Comparison of ENCODE assay signal across 9 cellular contexts in genomic region chr3:100603449-100603848, GRCh38. TPM values are rescaled to one million over a fixed set of nuclear protein-coding genes. Genes with fewer than 3 reads are reported as not detected.
DNase-seq lines count a peak whose midpoint lies in the region; ATAC-seq, FAIRE-seq and TF ChIP-seq lines count a peak whose summit lies in the region.
"Had no signal": no experiment of that assay in that cellular context is flagged by ENCODE, and none has a peak within 500 bp of the region (broad histone marks: within the 10 kb centered on the region; RNA-seq: fewer than 3 reads in every experiment).

No MANE protein-coding gene starts in this region.

- H3K27ac ChIP-seq in ascending aorta (no peak overlapping the region), HepG2 (ENCODE audit: extremely low read length, insufficient read depth, low read length) (no peak overlapping the region), thyroid gland (no peak overlapping the region)

- FAIRE-seq in HepG2 (lab: Jason Lieb, UNC): peak; percentile 71
- FAIRE-seq: islet of Langerhans had no signal

- peak overlapping the region; percentile 73 to 79 for H3K4me3 Mint-ChIP-seq in activated T-cell treated with anti-CD3 and anti-CD28 coated beads, Interleukin-2, amount 50 U/mL, for 72 hours

- H2AFZ ChIP-seq in HepG2 (ENCODE audit: low read length): peak overlapping the region; percentile 3

- peaks cover 0 to 4% of the 10 kb centered on the region in 2 donors for H3K36me3 Mint-ChIP-seq in activated T-cell treated with anti-CD3 and anti-CD28 coated beads, Interleukin-2, amount 50 U/mL, for 72 hours (ENCODE audit: insufficient read depth in 2 of 2)

- peaks cover 3 to 6% of the 10 kb centered on the region in 2 donors for H3K9me3 Mint-ChIP-seq in activated T-cell treated with anti-CD3 and anti-CD28 coated beads, Interleukin-2, amount 50 U/mL, for 72 hours

- CTCF ChIA-PET in HepG2 (lab: Yijun Ruan, JAX; ENCODE audit: low intra/inter-chr PET ratio, low total read pairs): no interaction called here

- no peak overlapping the region for H3K4me3 ChIP-seq in H7 (ENCODE audit: insufficient read depth, low read depth, low read length)
- H3K4me3 ChIP-seq in ascending aorta: peak overlapping the region in 1 of 2 donors; percentile 12
- peak overlapping the region in 1 of 3 experiments; percentile 17; a peak in 2 of 6 replicates for H3K4me3 ChIP-seq in HepG2 (replicated peaks in 1 of 3; ENCODE audit: insufficient read depth in 1 of 3, low read depth in 2 of 3, low read length in 3 of 3)
- H3K4me3 ChIP-seq in thyroid gland (replicated peaks in 1 of 3): no peak overlapping the region

- no TSS peak for BruUV-seq in HepG2 (replicated peaks; lab: Mats Ljungman, UMichigan)

- TF ChIP-seq EP300 in HepG2 (IDR thresholded peaks at IDR 0.05; ENCODE audit: low read depth in 2 of 2, low read length in 2 of 2): no peak
- TF ChIP-seq EP300 in HepG2 (CRISPR knock-in tag; IDR thresholded peaks at IDR 0.05; ENCODE audit: borderline replicate concordance): no peak

- POLR2A ChIA-PET in HepG2 (lab: Yijun Ruan, JAX): interaction anchor here (2.0 kb wide), 1 partner anchor 11 kb away, joined by 6 read pairs; no protein-coding TSS in a partner anchor

- H3K9me3 ChIP-seq in ascending aorta (no peaks in the 10 kb centered on the region), HepG2 (ENCODE audit: low read length) (no peaks in the 10 kb centered on the region), thyroid gland (no peaks in the 10 kb centered on the region)

- TF ChIP-seq CTCF in ascending aorta (IDR thresholded peaks at IDR 0.05): peak in 2 of 3 experiments; percentile 9 to 26
- TF ChIP-seq CTCF in HepG2 (CRISPR knock-in tag; IDR thresholded peaks at IDR 0.05): peak; percentile 62
- peak in 3 of 6 experiments; percentile 20 to 41 (median 23) for TF ChIP-seq CTCF in thyroid gland (IDR thresholded peaks at IDR 0.05)

- peak in 1 of 2 donors; percentile 37 for ATAC-seq in activated T-cell treated with anti-CD3 and anti-CD28 coated beads, Interleukin-2, amount 50 U/mL, for 72 hours (replicated peaks in 1 of 2)
- peak; percentile 86 for ATAC-seq in HepG2

- H3K79me2 ChIP-seq in HepG2 (ENCODE audit: insufficient read depth, low read length): no peaks in the 10 kb centered on the region

- intact Hi-C loops in ascending aorta (cut with DNase I) (no loop called here), HepG2 (cut with micrococcal nuclease; ENCODE audit: unreplicated experiment) (loop anchor here (1.0 kb wide), 1 partner anchor 32 kb away; no protein-coding TSS in a partner anchor), thyroid gland (cut with DNase I) (no loop called here)

- H3K4me2 ChIP-seq in HepG2 (ENCODE audit: low read depth, low read length): peak overlapping the region; percentile 73

- H3K27me3 ChIP-seq in H7 (ENCODE audit: control insufficient read depth, insufficient read depth, low read length) (no peaks in the 10 kb centered on the region), ascending aorta (no peaks in the 10 kb centered on the region), HepG2 (ENCODE audit: control insufficient read depth in 1 of 2, insufficient read depth in 2 of 2, low read length in 2 of 2) (no peaks in the 10 kb centered on the region), thyroid gland (no peaks in the 10 kb centered on the region)

- no peaks in the 10 kb centered on the region for H4K20me1 ChIP-seq in HepG2 (ENCODE audit: insufficient read depth, low read length)

- TF ChIP-seq POLR2A in HepG2 (IDR thresholded peaks at IDR 0.05; ENCODE audit: insufficient read depth in 1 of 2, low read depth in 2 of 2, low read length in 2 of 2) (no peak), thyroid gland (IDR thresholded peaks at IDR 0.05) (no peak)

- H3K4me1 ChIP-seq in ascending aorta (no peaks in the 10 kb centered on the region), HepG2 (ENCODE audit: insufficient read depth, low read length) (peaks cover 39% of the 10 kb centered on the region), thyroid gland (no peaks in the 10 kb centered on the region)

- H3K27me3 Mint-ChIP-seq in activated T-cell treated with anti-CD3 and anti-CD28 coated beads, Interleukin-2, amount 50 U/mL, for 72 hours (ENCODE audit: low read depth): peaks cover 4% of the 10 kb centered on the region

- H3K4me1 Mint-ChIP-seq in activated T-cell treated with anti-CD3 and anti-CD28 coated beads, Interleukin-2, amount 50 U/mL, for 72 hours (ENCODE audit: low read depth): peaks cover 13% of the 10 kb centered on the region

- DNase-seq in activated T-cell treated with anti-CD3 and anti-CD28 coated beads, Interleukin-2, amount 50 U/mL, for 72 hours: no peak
- DNase-seq in activated T-cell treated with anti-CD3 and anti-CD28 coated beads, Interleukin-2, amount 50 U/mL, for 48 hours: no peak
- DNase-seq in H7 (peak; percentile 22), MV-4-11 (lab: John Stamatoyannopoulos, UW) (peak; percentile 16), ascending aorta (ENCODE audit: low spot score in 2 of 2) (no peak), HepG2 (ENCODE audit: low spot score) (peak; percentile 38), thyroid gland (no peak), T1000 (lab: John Stamatoyannopoulos, UW) (no peak)

- H3K36me3 ChIP-seq in H7 (replicated peaks; ENCODE audit: control insufficient read depth, insufficient read depth, low read length) (no peaks in the 10 kb centered on the region), ascending aorta (no peaks in the 10 kb centered on the region), HepG2 (replicated peaks in 1 of 2; ENCODE audit: control insufficient read depth in 1 of 2, insufficient read depth in 2 of 2, low read length in 2 of 2) (no peaks in the 10 kb centered on the region), thyroid gland (no peaks in the 10 kb centered on the region)

- 26% methylated on average over 5 of the region's 5 CpGs for WGBS in HepG2 (ENCODE audit: low lambda C conversion rate)
- 52 to 55% methylated on average over 5 of the region's 5 CpGs for WGBS in thyroid gland, 2 donors

- in situ Hi-C loops in HepG2 (cut with HindIII; ENCODE audit: extremely low pct_ligation_motif_present, low pct_unique_long_range_greater_than_20kb): loop anchor here (25.0 kb wide), 1 partner anchor 109 kb away; the partner anchor contains the start of gene TFG

- H3K27ac Mint-ChIP-seq in activated T-cell treated with anti-CD3 and anti-CD28 coated beads, Interleukin-2, amount 50 U/mL, for 72 hours: peak overlapping the region; percentile 89

- H3K9ac ChIP-seq in HepG2 (ENCODE audit: insufficient read depth, low read depth, low read length): no peak overlapping the region

- TF ChIP-seq RAD21 in HepG2 (CRISPR knock-in tag; IDR thresholded peaks at IDR 0.05): no peak

TF ChIP-seq in HepG2, 621 proteins besides CTCF, POLR2A, EP300 and RAD21:
- no peak for TF ChIP-seq PPARG (CRISPR knock-in tag; conservative IDR thresholded peaks at IDR 0.05)
- peak; percentile 36 for TF ChIP-seq XRCC5 (optimal IDR thresholded peaks at IDR 0.05; ENCODE audit: low read length)
- no peak for TF ChIP-seq BRCA1 (CRISPR knock-in tag; IDR thresholded peaks at IDR 0.05)
- TF ChIP-seq HOXA9 (CRISPR knock-in tag; IDR thresholded peaks at IDR 0.05; ENCODE audit: borderline replicate concordance): no peak
- TF ChIP-seq STAG1 (CRISPR knock-in tag; IDR thresholded peaks at IDR 0.05): peak; percentile 57; the same call in 1 of the 2 replicates
- TF ChIP-seq ZNF557 (CRISPR knock-in tag; IDR thresholded peaks at IDR 0.05): 0 out of 2 replicates have a peak, but pooled peaks have one; percentile 25
- peak; percentile 52; the same call in 1 of the 2 replicates for TF ChIP-seq SMC3 (IDR thresholded peaks at IDR 0.05; ENCODE audit: low read length)
- no peak for TF ChIP-seq LCORL (IDR thresholded peaks at IDR 0.05)
- TF ChIP-seq LCORL (CRISPR knock-in tag; IDR thresholded peaks at IDR 0.05): no peak

RNA-seq across cellular contexts. Expression of gene ADGRG7, which starts 6.0 kb away (rescaled TPM):
- total RNA-seq in activated T-cell treated with anti-CD3 and anti-CD28 coated beads, Interleukin-2, amount 50 U/mL, for 72 hours: not detected
- not detected in 2 replicates for total RNA-seq in H7 (2014; rRNA removed; shearing (Covaris generic))
- total RNA-seq in ascending aorta (not detected), HepG2 (2016; rRNA removed; fragmentation: Illumina TruSeq; extraction: Trizol) (not detected in 2 replicates), thyroid gland (not detected)
- not detected in 2 replicates for total RNA-seq in HepG2 (2016; cell fraction: cytosol; rRNA removed; fragmentation: Illumina TruSeq; extraction: Trizol; ENCODE audit: low read depth)
- not detected in 2 replicates for total RNA-seq in HepG2 (2016; cell fraction: insoluble cytoplasmic fraction; rRNA removed; fragmentation: Illumina TruSeq; extraction: Trizol)
- total RNA-seq in HepG2 (2016; cell fraction: membrane; rRNA removed; fragmentation: Illumina TruSeq; extraction: Trizol): not detected in 2 replicates
- not detected in 2 replicates for total RNA-seq in HepG2 (2016; cell fraction: nucleus; rRNA removed; fragmentation: Illumina TruSeq; extraction: Trizol)
- polyA plus RNA-seq in HepG2 (2011; rRNA removed): not detected in 2 replicates
- polyA plus RNA-seq in HepG2 (2011; cell fraction: cytosol; rRNA removed): not detected in 2 replicates
- polyA plus RNA-seq in HepG2 (2011; cell fraction: nucleus; rRNA removed): not detected in 2 replicates
- polyA plus RNA-seq in HepG2 (2012): not detected in 2 replicates
- not detected in 2 replicates for polyA plus RNA-seq in HepG2 (2016; cell fraction: cytosol; fragmentation: Illumina TruSeq; extraction: Trizol; ENCODE audit: low read depth)
- polyA plus RNA-seq in HepG2 (2016; cell fraction: insoluble cytoplasmic fraction; fragmentation: Illumina TruSeq; extraction: Trizol; ENCODE audit: low read depth): not detected in 2 replicates
- polyA plus RNA-seq in HepG2 (2016; cell fraction: membrane; fragmentation: Illumina TruSeq; extraction: Trizol; ENCODE audit: low read depth): not detected in 2 replicates
- not detected in 2 replicates for polyA plus RNA-seq in HepG2 (2016; cell fraction: nucleus; fragmentation: Illumina TruSeq; extraction: Trizol; ENCODE audit: insufficient read depth, low read depth)
- polyA minus RNA-seq in HepG2 (2011; rRNA and poly(A)+ RNA removed; ENCODE audit: low replicate concordance): not detected in 2 replicates
- not detected in 2 replicates for polyA minus RNA-seq in HepG2 (2011; cell fraction: cytosol; rRNA and poly(A)+ RNA removed)
- polyA minus RNA-seq in HepG2 (2011; cell fraction: nucleus; rRNA and poly(A)+ RNA removed): not detected in 2 replicates

Comparison
In these comparisons a context has a peak if more than half of its experiments do, and no peak if none do; other contexts are left out.
1. DNase-seq: peak in H7 (single experiment), MV-4-11 (single experiment) and HepG2 (single experiment); none in activated T-cell treated with anti-CD3 and anti-CD28 coated beads, Interleukin-2, amount 50 U/mL, for 72 hours (0 of 2), activated T-cell treated with anti-CD3 and anti-CD28 coated beads, Interleukin-2, amount 50 U/mL, for 48 hours (0 of 2), ascending aorta (0 of 2), thyroid gland (0 of 2) and T1000 (single experiment).